In the genomic region with DNA sequence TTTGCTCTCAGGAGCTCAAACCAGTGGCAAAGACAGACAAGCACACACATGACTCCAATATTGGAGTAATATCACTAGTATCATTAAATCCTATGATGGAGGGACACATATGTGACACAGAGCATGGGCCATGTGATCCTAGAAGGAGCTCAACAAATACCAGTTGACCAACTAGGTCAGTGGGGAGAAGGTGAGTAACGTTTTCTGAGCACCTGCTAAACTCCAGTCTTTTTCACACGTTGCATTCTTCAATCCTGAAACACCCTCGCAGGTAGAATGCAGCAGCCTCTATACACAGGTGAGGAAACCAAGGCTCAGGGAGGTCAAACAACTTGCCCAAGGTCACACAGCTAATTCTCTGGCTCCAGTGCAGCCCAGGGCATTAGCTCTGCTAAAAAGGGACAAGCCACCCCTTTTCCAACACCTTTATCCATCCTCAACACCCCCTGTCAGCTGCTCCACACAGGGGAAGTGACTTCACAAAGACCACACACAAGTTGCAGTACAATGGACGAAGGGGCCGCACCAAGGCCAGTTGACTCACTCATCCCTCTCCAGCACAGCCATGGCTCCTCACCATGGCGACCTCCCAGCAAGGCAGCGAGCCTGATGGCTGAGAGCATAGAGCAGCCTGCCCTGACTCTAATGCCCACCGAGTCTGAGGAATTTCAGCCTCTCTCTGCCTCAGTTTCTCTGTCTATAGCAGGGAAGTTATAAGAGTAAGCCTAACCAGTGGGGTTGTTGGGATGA, we compare ENCODE assay signal across 17 cellular contexts. TPM values are rescaled to one million over a fixed set of nuclear protein-coding genes. Genes with fewer than 3 reads are reported as not detected.
"Had no signal": no experiment of that assay in that cellular context is flagged by ENCODE, and none has a peak within 500 bp of the region (broad histone marks: within the 10 kb centered on the region; RNA-seq: fewer than 3 reads in every experiment).

No MANE protein-coding gene starts in this region.

- H3K4me3 Mint-ChIP-seq: activated CD4-positive, alpha-beta memory T cell treated with anti-CD3 and anti-CD28 coated beads, Interleukin-2, amount 10 ng/mL, durations not matched to agents 7 days and 5 days; activated T-cell treated with anti-CD3 and anti-CD28 coated beads, Interleukin-2, amount 50 U/mL, for 72 hours; effector memory CD8-positive, alpha-beta T cell; nephron had no signal

- DNase-seq: activated CD4-positive, alpha-beta memory T cell treated with anti-CD3 and anti-CD28 coated beads, Interleukin-2, amount 10 ng/mL, durations not matched to agents 7 days and 5 days; activated CD8-positive, alpha-beta memory T cell treated with anti-CD3 and anti-CD28 coated beads, Interleukin-2, amount 50 U/mL, for 4 hours; activated naive CD4-positive, alpha-beta T cell; activated T-cell treated with anti-CD3 and anti-CD28 coated beads, Interleukin-2, amount 50 U/mL, for 72 hours; central memory CD4-positive, alpha-beta T cell; effector memory CD8-positive, alpha-beta T cell; kidney; left ventricle myocardium inferior; mesendoderm; stimulated activated CD4-positive, alpha-beta T cell treated with anti-CD3 and anti-CD28 coated beads, Interleukin-4, amount 100 ng/mL, for 4 hours; T-helper 1 cell had no signal

- H3K27ac Mint-ChIP-seq: activated CD4-positive, alpha-beta memory T cell treated with anti-CD3 and anti-CD28 coated beads, Interleukin-2, amount 10 ng/mL, durations not matched to agents 7 days and 5 days; activated T-cell treated with anti-CD3 and anti-CD28 coated beads, Interleukin-2, amount 50 U/mL, for 72 hours; nephron had no signal

- ATAC-seq: activated T-cell treated with anti-CD3 and anti-CD28 coated beads, Interleukin-2, amount 50 U/mL, for 72 hours; effector memory CD8-positive, alpha-beta T cell; gastroesophageal sphincter had no signal

- H3K4me1 Mint-ChIP-seq: nephron had no signal

- H3K9me3 Mint-ChIP-seq: activated CD4-positive, alpha-beta memory T cell treated with anti-CD3 and anti-CD28 coated beads, Interleukin-2, amount 10 ng/mL, durations not matched to agents 7 days and 5 days; activated T-cell treated with anti-CD3 and anti-CD28 coated beads, Interleukin-2, amount 50 U/mL, for 72 hours; effector memory CD8-positive, alpha-beta T cell; nephron had no signal

RNA-seq across cellular contexts. Expression of gene CAPN11, which starts 4.4 kb away (rescaled TPM):
- total RNA-seq: epithelial cell of proximal tubule, osteocyte had no signal

RNA-seq across cellular contexts. Expression of gene MYMX, which starts 53.7 kb away (rescaled TPM):
- total RNA-seq: activated CD4-positive, alpha-beta memory T cell treated with anti-CD3 and anti-CD28 coated beads, Interleukin-2, amount 10 ng/mL, durations not matched to agents 7 days and 5 days; activated T-cell treated with anti-CD3 and anti-CD28 coated beads, Interleukin-2, amount 50 U/mL, for 72 hours; epithelial cell of proximal tubule; osteocyte; tibial nerve; vagina had no signal
